In genomic region chr2:233470007-233470687, GRCh38 we compare ENCODE assay signal across 7 cellular contexts.
DNase-seq lines count a peak whose midpoint lies in the region; ATAC-seq and TF ChIP-seq lines count a peak whose summit lies in the region.

No MANE protein-coding gene starts in this region.

- no peak overlapping the region for H3K4me2 ChIP-seq in mesenchymal stem cell (ENCODE audit: low read length, poor library complexity, severe bottlenecking)

- H4K91ac ChIP-seq in mesenchymal stem cell (ENCODE audit: low read length), result no peak overlapping the region

- H2BK5ac ChIP-seq in mesenchymal stem cell (ENCODE audit: low read depth, low read length, poor library complexity, severe bottlenecking), result no peak overlapping the region

- H3K27me3 ChIP-seq in WERI-Rb-1 (ENCODE audit: insufficient read depth, low read depth, severe bottlenecking) (no peaks in the 10 kb centered on the region), mesenchymal stem cell (ENCODE audit: control insufficient read depth in 1 of 2, insufficient read depth in 1 of 2, low read length in 2 of 2) (no peaks in the 10 kb centered on the region)

- H2AK5ac ChIP-seq in mesenchymal stem cell (ENCODE audit: low read length, severe bottlenecking), result no peak overlapping the region

- no peak overlapping the region for H3K4ac ChIP-seq in mesenchymal stem cell (ENCODE audit: low read depth in 1 of 2, low read length in 2 of 2)

- no peak for TF ChIP-seq CTCF in WERI-Rb-1 (IDR thresholded peaks at IDR 0.05; ENCODE audit: low read depth, low read length)

- peak; percentile 3 for DNase-seq in WERI-Rb-1
- DNase-seq in epidermal melanocyte (ENCODE audit: insufficient read length, low spot score), result peak; percentile 41
- DNase-seq in mesenchymal stem cell, result no peak
- no peak for DNase-seq in NCI-H1694 treated with DMSO at 0.1 percent for 48 hours (lab: John Stamatoyannopoulos, UW)
- DNase-seq in H4 (ENCODE audit: low spot score), result no peak

- 98% methylated on average over 19 of the region's 20 CpGs for WGBS in mesenchymal stem cell

- peak overlapping the region; percentile 11 for H3K9ac ChIP-seq in mesenchymal stem cell (ENCODE audit: low read length)

- H2AFZ ChIP-seq in mesenchymal stem cell (ENCODE audit: low read depth, low read length), result no peak overlapping the region

- H3K79me1 ChIP-seq in mesenchymal stem cell (replicated peaks; ENCODE audit: low read length, poor library complexity, severe bottlenecking), result no peaks in the 10 kb centered on the region

- H3K27ac ChIP-seq in WERI-Rb-1 (no peak overlapping the region), mesenchymal stem cell (ENCODE audit: low read length, poor library complexity, severe bottlenecking) (no peak overlapping the region), temporal lobe (ENCODE audit: low read depth, low read length) (peak overlapping the region; percentile 97)

- no peak overlapping the region for H2BK15ac ChIP-seq in mesenchymal stem cell (ENCODE audit: low read depth, poor library complexity, severe bottlenecking)

- H3K4me1 ChIP-seq in mesenchymal stem cell (ENCODE audit: control insufficient read depth, insufficient read depth, low read depth, low read length), result peaks cover 4% of the 10 kb centered on the region

- H3K4me3 ChIP-seq in WERI-Rb-1 (ENCODE audit: low read depth, low read length) (no peak overlapping the region), mesenchymal stem cell (ENCODE audit: insufficient read depth in 1 of 2, low read depth in 1 of 2, low read length in 2 of 2) (no peak overlapping the region)

- H2BK12ac ChIP-seq in mesenchymal stem cell (ENCODE audit: low read length in 2 of 2), result no peak overlapping the region

- no peak overlapping the region for H4K8ac ChIP-seq in mesenchymal stem cell (ENCODE audit: low read length)

- H3K23ac ChIP-seq in mesenchymal stem cell (ENCODE audit: low read length in 2 of 2), result no peak overlapping the region

- H3K14ac ChIP-seq in mesenchymal stem cell (ENCODE audit: low read length in 2 of 2), result no peak overlapping the region

- no peaks in the 10 kb centered on the region for H3K9me3 ChIP-seq in WERI-Rb-1 (ENCODE audit: severe bottlenecking)
- H3K9me3 ChIP-seq in mesenchymal stem cell (ENCODE audit: control insufficient read depth, low read length), result no peaks in the 10 kb centered on the region

- H2BK120ac ChIP-seq in mesenchymal stem cell (ENCODE audit: low read depth, low read length), result no peak overlapping the region

- H3K36me3 ChIP-seq in WERI-Rb-1 (peaks cover 7% of the 10 kb centered on the region), mesenchymal stem cell (ENCODE audit: control insufficient read depth in 1 of 2, insufficient read depth in 2 of 2, low read depth in 1 of 2, low read length in 2 of 2) (peaks cover 20 to 67% of the 10 kb centered on the region in 2 experiments)

- H3K18ac ChIP-seq in mesenchymal stem cell (ENCODE audit: low read depth in 1 of 2, low read length in 2 of 2), result no peak overlapping the region

- ATAC-seq in HG02610 (IDR thresholded peaks at IDR 0.05; ENCODE audit: unreplicated experiment), result no peak

Comparison
In these comparisons a context has a peak if more than half of its experiments do, and no peak if none do; other contexts are left out.
1. DNase-seq: peak in WERI-Rb-1 (single experiment) and epidermal melanocyte (single experiment); none in mesenchymal stem cell (single experiment), NCI-H1694 treated with DMSO at 0.1 percent for 48 hours (single experiment) and H4 (single experiment).